In the genomic region with DNA sequence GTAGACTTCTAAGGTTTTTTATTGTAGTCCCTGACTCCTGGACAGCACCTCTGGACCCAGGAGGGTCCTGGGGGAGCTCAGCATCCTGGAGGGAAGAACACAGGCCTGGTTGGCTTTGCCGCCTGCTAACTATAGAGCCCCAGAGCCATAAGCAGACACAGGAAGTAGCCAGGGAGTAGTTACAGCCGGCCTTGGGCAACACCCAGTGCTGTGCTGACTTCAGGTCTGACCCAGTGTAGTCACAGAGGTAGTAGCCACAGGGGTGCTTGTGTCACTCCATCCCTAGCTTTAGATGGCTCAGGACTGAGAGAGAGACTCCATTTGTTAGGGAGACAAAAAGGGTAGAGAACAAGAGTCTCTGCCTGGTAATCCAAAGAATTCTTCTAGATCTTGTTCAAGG, we compare ENCODE assay signal across 15 cellular contexts. TPM values are rescaled to one million over a fixed set of nuclear protein-coding genes. Genes with fewer than 3 reads are reported as not detected.
A peak's percentile ranks its signal among the peaks of the same experiment; 100 is the strongest.
DNase-seq lines count a peak whose midpoint lies in the region; ATAC-seq and TF ChIP-seq lines count a peak whose summit lies in the region.
"Had no signal": no experiment of that assay in that cellular context is flagged by ENCODE, and none has a peak within 500 bp of the region (broad histone marks: within the 10 kb centered on the region; RNA-seq: fewer than 3 reads in every experiment).

No MANE protein-coding gene starts in this region.

- H3K27ac Mint-ChIP-seq in activated CD8-positive, alpha-beta T cell treated with anti-CD3 and anti-CD28 coated beads for 36 hours = peak overlapping the region; percentile 14
- H3K27ac Mint-ChIP-seq in CD8-positive, alpha-beta memory T cell = peak overlapping the region in 4 of 8 donors; percentile 59 to 87 (median 76)

- no peak for TF ChIP-seq POLR2A in GM18505 (IDR thresholded peaks at IDR 0.05; ENCODE audit: borderline replicate concordance, extremely low read depth, insufficient read depth, insufficient read length)

- H3K4me3 ChIP-seq in CD8-positive, alpha-beta memory T cell (ENCODE audit: low read length) = no peak overlapping the region

- DNase-seq in activated CD8-positive, alpha-beta T cell treated with anti-CD3 and anti-CD28 coated beads for 36 hours = no peak
- DNase-seq in NCI-H2029 (lab: John Stamatoyannopoulos, UW) = no peak
- DNase-seq in H4 (ENCODE audit: low spot score) = no peak
- DNase-seq in RKO (ENCODE audit: low spot score) = no peak
- DNase-seq in CD8-positive, alpha-beta memory T cell = no peak
- DNase-seq: activated CD4-positive, alpha-beta T cell treated with anti-CD3 and anti-CD28 coated beads for 4 hours; C1 segment of cervical spinal cord; DND-41; effector CD8-positive, alpha-beta T cell; mesendoderm; MV-4-11 had no signal

- H3K36me3 Mint-ChIP-seq in activated CD8-positive, alpha-beta T cell treated with anti-CD3 and anti-CD28 coated beads for 36 hours (ENCODE audit: low read depth) = peaks cover 12% of the 10 kb centered on the region
- H3K36me3 Mint-ChIP-seq in CD8-positive, alpha-beta memory T cell = peaks cover 4 to 14% (median 12%) of the 10 kb centered on the region in 3 donors

- peaks cover 4% of the 10 kb centered on the region for H3K27me3 Mint-ChIP-seq in activated CD8-positive, alpha-beta T cell treated with anti-CD3 and anti-CD28 coated beads for 36 hours
- H3K27me3 Mint-ChIP-seq in CD8-positive, alpha-beta memory T cell = no peaks in the 10 kb centered on the region

- no peak overlapping the region for H3K27ac ChIP-seq in CD8-positive, alpha-beta memory T cell (ENCODE audit: low read depth, low read length)

- CTCF ChIA-PET in activated CD8-positive, alpha-beta T cell treated with anti-CD3 and anti-CD28 coated beads for 36 hours (lab: Charles Lee) = interaction anchor here (1.2 kb wide), 1 partner anchor 30 kb away, joined by 6 read pairs; no protein-coding TSS in a partner anchor
- CTCF ChIA-PET in CD8-positive, alpha-beta memory T cell (lab: Charles Lee) = interaction anchor here (1.0 to 1.4 kb wide), 3 partner anchors 10 to 52 kb away, joined by 3 to 5 read pairs (median 4); no protein-coding TSS in a partner anchor

- ATAC-seq in GM18505 (IDR thresholded peaks at IDR 0.05; ENCODE audit: unreplicated experiment) (peak; percentile 31), GM19328 (IDR thresholded peaks at IDR 0.05; ENCODE audit: unreplicated experiment) (peak; percentile 36), HG02885 (IDR thresholded peaks at IDR 0.05; ENCODE audit: poor library complexity, unreplicated experiment) (peak; percentile 40)
- ATAC-seq in activated CD8-positive, alpha-beta T cell treated with anti-CD3 and anti-CD28 coated beads for 36 hours = peak; percentile 40

- H3K36me3 ChIP-seq in CD8-positive, alpha-beta memory T cell (ENCODE audit: insufficient read depth, low read length) = no peaks in the 10 kb centered on the region

- intact Hi-C loops in activated CD8-positive, alpha-beta T cell treated with anti-CD3 and anti-CD28 coated beads for 36 hours (cut with micrococcal nuclease) = no loop called here

- H3K4me1 Mint-ChIP-seq in activated CD8-positive, alpha-beta T cell treated with anti-CD3 and anti-CD28 coated beads for 36 hours (ENCODE audit: low read depth) = peaks cover 49% of the 10 kb centered on the region
- peaks cover 66 to 93% (median 91%) of the 10 kb centered on the region in 3 donors for H3K4me1 Mint-ChIP-seq in CD8-positive, alpha-beta memory T cell

- no peaks in the 10 kb centered on the region for H3K27me3 ChIP-seq in CD8-positive, alpha-beta memory T cell (ENCODE audit: insufficient read depth, low read length, poor library complexity, severe bottlenecking)

- H3K4me3 Mint-ChIP-seq in activated CD8-positive, alpha-beta T cell treated with anti-CD3 and anti-CD28 coated beads for 36 hours = no peak overlapping the region
- peak overlapping the region in 3 of 7 donors; percentile 13 to 59 (median 21) for H3K4me3 Mint-ChIP-seq in CD8-positive, alpha-beta memory T cell

- POLR2A ChIA-PET in activated CD8-positive, alpha-beta T cell treated with anti-CD3 and anti-CD28 coated beads for 36 hours (lab: Charles Lee) = interaction anchor here (1.2 kb wide), 1 partner anchor 16 kb away, joined by 3 read pairs; no protein-coding TSS in a partner anchor
- POLR2A ChIA-PET in CD8-positive, alpha-beta memory T cell (lab: Charles Lee) = no interaction called here

- TF ChIP-seq CTCF in activated CD8-positive, alpha-beta T cell treated with anti-CD3 and anti-CD28 coated beads for 36 hours (IDR thresholded peaks at IDR 0.05) = no peak

- H3K9me3 ChIP-seq in CD8-positive, alpha-beta memory T cell (ENCODE audit: low read length) = no peaks in the 10 kb centered on the region

- H3K4me1 ChIP-seq in CD8-positive, alpha-beta memory T cell (ENCODE audit: insufficient read depth, low read length) = peaks cover 18% of the 10 kb centered on the region

- H3K9me3 Mint-ChIP-seq in activated CD8-positive, alpha-beta T cell treated with anti-CD3 and anti-CD28 coated beads for 36 hours = no peaks in the 10 kb centered on the region
- H3K9me3 Mint-ChIP-seq in CD8-positive, alpha-beta memory T cell = no peaks in the 10 kb centered on the region

RNA-seq across cellular contexts. Expression of gene MCOLN2, which starts 21.9 kb away (rescaled TPM):
- total RNA-seq in activated CD8-positive, alpha-beta T cell treated with anti-CD3 and anti-CD28 coated beads for 36 hours = 10 to 100 TPM; 15.7 to 17.8 TPM
- 2.3 and 2.6 TPM in 2 replicates for total RNA-seq in H4 (2014; rRNA removed; shearing (Covaris generic))
- 100 to 1,000 TPM; 103 to 110 TPM for total RNA-seq in CD8-positive, alpha-beta memory T cell
- polyA plus RNA-seq in CD8-positive, alpha-beta memory T cell = 18.7 TPM
- total RNA-seq: skeletal muscle tissue had no signal

Comparison
In these comparisons a context has a peak if more than half of its experiments do, and no peak if none do; other contexts are left out.
1. RNA of gene MCOLN2, which starts 21.9 kb away (total RNA-seq): 103 to 110 TPM in CD8-positive, alpha-beta memory T cell; 15.7 to 17.8 TPM in activated CD8-positive, alpha-beta T cell treated with anti-CD3 and anti-CD28 coated beads for 36 hours and 2.3 to 2.6 TPM in H4; every median in the first group is over 4 times any median in the second.
2. Peak in every context shown above with its lines, with median percentiles within 50 percentile points of each other: ATAC-seq.